In the genomic region with DNA sequence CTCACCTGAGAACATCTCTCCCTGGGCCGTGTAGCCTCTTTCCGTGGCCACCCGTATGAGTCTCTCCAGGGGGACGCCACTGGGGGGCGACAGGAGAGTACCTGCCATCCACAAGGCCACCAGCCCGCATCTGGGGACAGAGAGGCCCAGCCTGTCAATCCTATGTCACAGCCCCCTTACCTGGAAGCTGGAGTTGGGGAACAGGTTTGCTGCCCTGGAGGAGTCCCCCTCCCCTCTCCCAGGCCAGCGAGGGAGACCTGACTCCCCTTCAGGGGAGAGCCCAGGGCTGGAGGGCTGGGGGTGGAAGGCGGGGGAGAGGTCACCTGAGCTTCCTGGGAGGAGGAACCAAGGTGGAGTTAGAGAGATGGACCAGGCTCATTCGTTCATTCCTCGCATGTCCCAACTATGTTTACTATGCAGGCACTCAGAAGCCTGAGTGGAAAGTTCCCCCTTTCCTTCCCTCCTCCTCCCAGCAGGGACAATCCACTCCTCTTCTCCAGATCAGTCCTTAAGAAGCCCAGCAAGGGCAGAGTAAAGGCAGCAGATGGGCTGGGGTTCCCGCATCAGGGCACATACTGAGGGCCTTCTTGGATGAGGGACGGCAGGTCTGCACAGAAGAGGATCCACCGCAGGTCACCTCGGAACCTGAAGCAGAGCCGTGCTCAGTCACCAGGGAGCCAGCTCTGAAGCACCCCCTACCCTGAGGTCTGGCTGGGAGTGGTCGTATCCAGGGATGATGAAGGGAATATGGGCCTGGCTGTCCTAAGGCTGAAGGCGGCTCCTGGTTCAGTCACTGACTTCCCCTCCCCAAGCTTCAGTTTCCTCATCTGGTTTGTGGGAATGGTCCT, we compare ENCODE assay signal across 8 cellular contexts. TPM values are rescaled to one million over a fixed set of nuclear protein-coding genes. Genes with fewer than 3 reads are reported as not detected.
DNase-seq lines count a peak whose midpoint lies in the region; ATAC-seq, FAIRE-seq and TF ChIP-seq lines count a peak whose summit lies in the region.

No MANE protein-coding gene starts in this region.

- DNase-seq in GM12865 (ENCODE audit: low read depth) (peak; percentile 34), H1 (ENCODE audit: low read depth in 1 of 2, low spot score in 2 of 2) (no peak), osteocyte (ENCODE audit: extremely low spot score, unreplicated experiment) (no peak)
- DNase-seq in activated CD4-positive, CD25-positive, alpha-beta regulatory T cell treated with anti-CD3 and anti-CD28 coated beads, Interleukin-2, amount 50 U/mL, for 72 hours: no peak

- peak overlapping the region; percentile 32 for H3K4me3 Mint-ChIP-seq in osteocyte (ENCODE audit: unreplicated experiment)

- peaks cover 32% of the 10 kb centered on the region for H3K4me1 Mint-ChIP-seq in osteocyte (ENCODE audit: unreplicated experiment)

- H3K23me2 ChIP-seq in H1 (ENCODE audit: low read depth, low read length): peaks cover 3% of the 10 kb centered on the region

- H2AK5ac ChIP-seq in H1 (ENCODE audit: low read depth, low read length): no peak overlapping the region; the same call in none of the 2 replicates

- H3K4ac ChIP-seq in H1 (replicated peaks; ENCODE audit: insufficient read length, low read depth, low read length): no peak overlapping the region

- no peak overlapping the region for H2BK20ac ChIP-seq in H1 (ENCODE audit: low read length)

- H4K20me1 ChIP-seq in OCI-LY1 (ENCODE audit: insufficient read depth, low read length) (no peaks in the 10 kb centered on the region), H1 (replicated peaks in 1 of 2; ENCODE audit: control insufficient read depth in 1 of 2, insufficient read depth in 2 of 2, low read length in 2 of 2) (peaks cover 0 to 7% of the 10 kb centered on the region in 2 experiments)

- no peak overlapping the region for H3K56ac ChIP-seq in H1 (replicated peaks; ENCODE audit: insufficient read length, low read depth, low read length)

- POLR2A ChIA-PET in H1 (lab: Charles Lee; ENCODE audit: partially characterized antibody): interaction anchor here (0.8 to 12.4 kb wide), 24 partner anchors 9 to 81 kb away, joined by 3 to 120 read pairs (median 5); a partner anchor contains a TSS

- no peaks in the 10 kb centered on the region for H3K36me3 ChIP-seq in OCI-LY1 (ENCODE audit: insufficient read depth, low read length)
- H3K36me3 ChIP-seq in H1 (ENCODE audit: control insufficient read depth in 2 of 4, insufficient read depth in 4 of 4, low read length in 3 of 4): peaks cover 0 to 13% (median 1%) of the 10 kb centered on the region in 4 experiments; a peak in 3 of 8 replicates

- TF ChIP-seq CTCF in GM12865 (IDR thresholded peaks at IDR 0.05; ENCODE audit: insufficient read depth, low read depth, low read length, missing control alignments) (peak; percentile 17), OCI-LY1 (IDR thresholded peaks at IDR 0.05; ENCODE audit: low read length) (peak; percentile 59), H1 (IDR thresholded peaks at IDR 0.05; ENCODE audit: control extremely low read depth in 1 of 3, insufficient read depth in 1 of 3, low read depth in 1 of 3, low read length in 3 of 3) (peak; percentile 32 to 42 (median 33); a peak in 3 of 4 replicates), osteocyte (IDR thresholded peaks at IDR 0.05) (no peak)

- no peak overlapping the region for H3K23ac ChIP-seq in H1 (ENCODE audit: insufficient read length)

- no peak overlapping the region for H3K4me3 ChIP-seq in GM12865 (ENCODE audit: low read depth, low read length)
- no peak overlapping the region for H3K4me3 ChIP-seq in OCI-LY1 (ENCODE audit: low read depth, low read length, poor library complexity, severe bottlenecking)
- no peak overlapping the region for H3K4me3 ChIP-seq in H1 (ENCODE audit: extremely low read depth in 1 of 4, insufficient read depth in 2 of 4, low read depth in 3 of 4, low read length in 4 of 4)

- no peaks in the 10 kb centered on the region for H3K9me2 ChIP-seq in OCI-LY1 (ENCODE audit: low read depth, low read length)

- H3K27me3 Mint-ChIP-seq in osteocyte (ENCODE audit: unreplicated experiment): no peaks in the 10 kb centered on the region

- H2BK15ac ChIP-seq in H1 (ENCODE audit: low read length): 0 out of 2 replicates have a peak overlapping the region, but pooled peaks have one; percentile 77

- no peaks in the 10 kb centered on the region for H3K9me3 Mint-ChIP-seq in osteocyte (ENCODE audit: unreplicated experiment)

- H3K9me3 ChIP-seq in OCI-LY1 (ENCODE audit: low read length): no peaks in the 10 kb centered on the region
- no peaks in the 10 kb centered on the region for H3K9me3 ChIP-seq in H1 (ENCODE audit: insufficient read depth in 2 of 2, low read depth in 1 of 2, low read length in 1 of 2)

- no peak for TF ChIP-seq EP300 in H1 (IDR thresholded peaks at IDR 0.05; ENCODE audit: borderline replicate concordance in 1 of 2, low read depth in 2 of 2, low read length in 2 of 2)

- H3K79me2 ChIP-seq in OCI-LY1 (ENCODE audit: insufficient read depth, low read length) (no peaks in the 10 kb centered on the region), H1 (ENCODE audit: control insufficient read depth in 1 of 2, insufficient read depth in 2 of 2, low read length in 2 of 2) (peaks cover 0 to 17% of the 10 kb centered on the region in 2 experiments; a peak in 1 of 4 replicates)

- H3K27ac Mint-ChIP-seq in osteocyte (ENCODE audit: unreplicated experiment): peak overlapping the region; percentile 93

- no peaks in the 10 kb centered on the region for H3F3A ChIP-seq in OCI-LY1 (ENCODE audit: insufficient read depth, low read length)

- WGBS in H1 (ENCODE audit: extremely low coverage in 1 of 2, insufficient coverage in 1 of 2, insufficient read length in 1 of 2, insufficient replicate concordance in 2 of 2, low coverage in 1 of 2, low lambda C conversion rate in 2 of 2, missing lambda C conversion rate in 1 of 2), 2 experiments: 76% methylated on average over 16 of the region's 17 CpGs; no CpG with 5 or more reads in 1 of the 2 experiments

- H2BK120ac ChIP-seq in H1 (replicated peaks; ENCODE audit: low read depth, low read length): no peak overlapping the region

- no peak overlapping the region for H4K91ac ChIP-seq in H1 (replicated peaks; ENCODE audit: insufficient read length, low read length)

- peak overlapping the region; percentile 68 for H2BK12ac ChIP-seq in H1 (ENCODE audit: low read depth, low read length)

- no peaks in the 10 kb centered on the region for H3K27me3 ChIP-seq in OCI-LY1 (ENCODE audit: insufficient read depth, low read length)
- H3K27me3 ChIP-seq in H1 (replicated peaks in 1 of 4; ENCODE audit: control insufficient read depth in 3 of 4, extremely low read depth in 1 of 4, insufficient read depth in 3 of 4, low read length in 3 of 4): no peaks in the 10 kb centered on the region

- no peak for FAIRE-seq in H1 (lab: Jason Lieb, UNC)

- no peaks in the 10 kb centered on the region for H3K36me3 Mint-ChIP-seq in osteocyte (ENCODE audit: unreplicated experiment)

- TF ChIP-seq POLR2A in H1 (IDR thresholded peaks at IDR 0.05; ENCODE audit: control extremely low read depth in 1 of 2, low read depth in 2 of 2, low read length in 2 of 2): no peak

- no peak for ATAC-seq in HG02884 (IDR thresholded peaks at IDR 0.05; ENCODE audit: unreplicated experiment)
- no peak for ATAC-seq in HG03442 (IDR thresholded peaks at IDR 0.05; ENCODE audit: unreplicated experiment)
- no peak for ATAC-seq in HG02588 (IDR thresholded peaks at IDR 0.05; ENCODE audit: unreplicated experiment)

- H3K4me1 ChIP-seq in OCI-LY1 (ENCODE audit: insufficient read depth, low read length, severe bottlenecking): peaks cover 22% of the 10 kb centered on the region
- peaks cover 0 to 20% (median 5%) of the 10 kb centered on the region in 4 experiments; a peak in 4 of 7 replicates for H3K4me1 ChIP-seq in H1 (replicated peaks in 1 of 4; ENCODE audit: control insufficient read depth in 3 of 4, insufficient read depth in 4 of 4, low read length in 3 of 4)

- peak overlapping the region; percentile 23; the same call in 1 of the 2 replicates for H4K8ac ChIP-seq in H1 (ENCODE audit: extremely low read depth, insufficient read depth, low read length)

- TF ChIP-seq RAD21 in H1 (IDR thresholded peaks at IDR 0.05 in 1 of 2, conservative IDR thresholded peaks at IDR 0.05 in 1 of 2; ENCODE audit: low read depth in 2 of 2, low read length in 2 of 2): peak; percentile 17 to 45; a peak in 3 of 4 replicates

- CTCF ChIA-PET in H1 (lab: Charles Lee; ENCODE audit: partially characterized antibody): interaction anchor here (0.5 to 4.7 kb wide), 14 partner anchors 11 to 75 kb away, joined by 3 to 26 read pairs (median 4); a partner anchor contains a TSS

- no peak overlapping the region for H3K14ac ChIP-seq in H1 (ENCODE audit: insufficient read length)

- H3K4me2 ChIP-seq in OCI-LY1 (ENCODE audit: low read length) (no peak overlapping the region), H1 (ENCODE audit: insufficient read depth in 1 of 2, low read depth in 2 of 2, low read length in 2 of 2) (peak overlapping the region in 1 of 2 experiments; percentile 35; a peak in 2 of 4 replicates)

- H3K18ac ChIP-seq in H1 (ENCODE audit: extremely low read depth, low read length): peak overlapping the region; percentile 81

- H2BK5ac ChIP-seq in H1 (ENCODE audit: low read depth, low read length): peak overlapping the region; percentile 72

- no peak overlapping the region for H4K5ac ChIP-seq in H1 (ENCODE audit: insufficient read length, low read depth, low read length)

- H3K27ac ChIP-seq in OCI-LY1 (ENCODE audit: low read depth, low read length, poor library complexity, severe bottlenecking) (no peak overlapping the region), H1 (ENCODE audit: low read depth, low read length) (peak overlapping the region; percentile 15; the same call in 1 of the 2 replicates)

- no peaks in the 10 kb centered on the region; the same call in 1 of the 2 replicates for H3K79me1 ChIP-seq in H1 (ENCODE audit: low read depth, low read length)

- no peak overlapping the region for H2AFZ ChIP-seq in OCI-LY1 (ENCODE audit: low read length)
- H2AFZ ChIP-seq in H1 (ENCODE audit: low read length): no peak overlapping the region

- H3K9ac ChIP-seq in OCI-LY1 (ENCODE audit: low read length): no peak overlapping the region
- peak overlapping the region in 1 of 4 experiments; percentile 40; a peak in 1 of 7 replicates for H3K9ac ChIP-seq in H1 (replicated peaks in 1 of 4; ENCODE audit: extremely low read depth in 1 of 4, low read depth in 3 of 4, low read length in 3 of 4)

RNA-seq across cellular contexts. Expression of a gene that starts 5.5 kb away (rescaled TPM):
- total RNA-seq in H1 (2021; fragmentation: NEBNext Ultra II Directional; extraction: Animal tissue kit (Norgen Biotek cat#: 25700)): 24.8 and 26.5 TPM in 2 replicates
- 24.1 and 30.3 TPM in 2 replicates for polyA plus RNA-seq in H1 (2011; rRNA removed)
- polyA plus RNA-seq in H1 (2011; cell fraction: cytosol; rRNA removed): 15.6 TPM
- polyA plus RNA-seq in H1 (2011; cell fraction: nucleus; rRNA removed): 50.3 TPM
- polyA plus RNA-seq in H1 (2012, experiment 1 of 2): 25.7 to 38.2 TPM (median 32.4 TPM) in 4 replicates
- polyA plus RNA-seq in H1 (2012, experiment 2 of 2): 21.4 TPM
- polyA plus RNA-seq in H1 (2013, experiment 1 of 2): 16.8 TPM
- polyA plus RNA-seq in H1 (2013, experiment 2 of 2): 15.6 TPM
- 10.9 and 13.6 TPM in 2 replicates for polyA minus RNA-seq in H1 (2011; rRNA and poly(A)+ RNA removed)
- 18.9 TPM for polyA minus RNA-seq in H1 (2011; cell fraction: cytosol; rRNA and poly(A)+ RNA removed)
- 10.9 TPM for polyA minus RNA-seq in H1 (2011; cell fraction: nucleus; rRNA and poly(A)+ RNA removed)
- total RNA-seq in osteocyte: 14.6 and 17.0 TPM in 2 replicates

RNA-seq across cellular contexts. Expression of a gene that starts 6.2 kb away (rescaled TPM):
- total RNA-seq in H1 (2021; fragmentation: NEBNext Ultra II Directional; extraction: Animal tissue kit (Norgen Biotek cat#: 25700)): 201 and 220 TPM in 2 replicates
- 202 and 283 TPM in 2 replicates for polyA plus RNA-seq in H1 (2011; rRNA removed)
- polyA plus RNA-seq in H1 (2011; cell fraction: cytosol; rRNA removed): 244 TPM
- polyA plus RNA-seq in H1 (2011; cell fraction: nucleus; rRNA removed): 580 TPM
- 183 to 289 TPM (median 274 TPM) in 4 replicates for polyA plus RNA-seq in H1 (2012, experiment 1 of 2)
- polyA plus RNA-seq in H1 (2012, experiment 2 of 2): 187 TPM
- polyA plus RNA-seq in H1 (2013, experiment 1 of 2): 254 TPM
- 247 TPM for polyA plus RNA-seq in H1 (2013, experiment 2 of 2)
- 310 and 364 TPM in 2 replicates for polyA minus RNA-seq in H1 (2011; rRNA and poly(A)+ RNA removed)
- polyA minus RNA-seq in H1 (2011; cell fraction: cytosol; rRNA and poly(A)+ RNA removed): 247 TPM
- 135 TPM for polyA minus RNA-seq in H1 (2011; cell fraction: nucleus; rRNA and poly(A)+ RNA removed)
- total RNA-seq in osteocyte: 48.0 and 53.2 TPM in 2 replicates

RNA-seq across cellular contexts. Expression of a gene that starts 27.9 kb away (rescaled TPM):
- 8.9 and 9.5 TPM in 2 replicates for total RNA-seq in H1 (2021; fragmentation: NEBNext Ultra II Directional; extraction: Animal tissue kit (Norgen Biotek cat#: 25700))
- 5.2 and 7.8 TPM in 2 replicates for polyA plus RNA-seq in H1 (2011; rRNA removed)
- 7.0 TPM for polyA plus RNA-seq in H1 (2011; cell fraction: cytosol; rRNA removed)
- polyA plus RNA-seq in H1 (2011; cell fraction: nucleus; rRNA removed): 12.2 TPM
- 6.0 to 9.0 TPM (median 8.9 TPM) in 4 replicates for polyA plus RNA-seq in H1 (2012, experiment 1 of 2)
- 8.4 TPM for polyA plus RNA-seq in H1 (2012, experiment 2 of 2)
- 3.4 TPM for polyA plus RNA-seq in H1 (2013, experiment 1 of 2)
- 3.4 TPM for polyA plus RNA-seq in H1 (2013, experiment 2 of 2)
- polyA minus RNA-seq in H1 (2011; rRNA and poly(A)+ RNA removed): 8.5 and 11.8 TPM in 2 replicates
- 6.2 TPM for polyA minus RNA-seq in H1 (2011; cell fraction: cytosol; rRNA and poly(A)+ RNA removed)
- polyA minus RNA-seq in H1 (2011; cell fraction: nucleus; rRNA and poly(A)+ RNA removed): 7.3 TPM
- 10.9 and 12.0 TPM in 2 replicates for total RNA-seq in osteocyte

RNA-seq across cellular contexts. Expression of a gene that starts 28.1 kb away (rescaled TPM):
- 39.3 and 41.7 TPM in 2 replicates for total RNA-seq in H1 (2021; fragmentation: NEBNext Ultra II Directional; extraction: Animal tissue kit (Norgen Biotek cat#: 25700))
- polyA plus RNA-seq in H1 (2011; rRNA removed): 46.1 and 67.6 TPM in 2 replicates
- 51.7 TPM for polyA plus RNA-seq in H1 (2011; cell fraction: cytosol; rRNA removed)
- 116 TPM for polyA plus RNA-seq in H1 (2011; cell fraction: nucleus; rRNA removed)
- 20.5 to 45.8 TPM (median 40.6 TPM) in 4 replicates for polyA plus RNA-seq in H1 (2012, experiment 1 of 2)
- polyA plus RNA-seq in H1 (2012, experiment 2 of 2): 48.3 TPM
- 22.4 TPM for polyA plus RNA-seq in H1 (2013, experiment 1 of 2)
- 20.3 TPM for polyA plus RNA-seq in H1 (2013, experiment 2 of 2)
- polyA minus RNA-seq in H1 (2011; rRNA and poly(A)+ RNA removed): 25.9 and 28.6 TPM in 2 replicates
- 24.7 TPM for polyA minus RNA-seq in H1 (2011; cell fraction: cytosol; rRNA and poly(A)+ RNA removed)
- 35.4 TPM for polyA minus RNA-seq in H1 (2011; cell fraction: nucleus; rRNA and poly(A)+ RNA removed)
- total RNA-seq in osteocyte: 33.8 and 42.0 TPM in 2 replicates

RNA-seq across cellular contexts. Expression of a gene that starts 30.5 kb away (rescaled TPM):
- total RNA-seq in H1 (2021; fragmentation: NEBNext Ultra II Directional; extraction: Animal tissue kit (Norgen Biotek cat#: 25700)): not detected in 2 replicates
- polyA plus RNA-seq in H1 (2011; rRNA removed): not detected in 2 replicates
- not detected for polyA plus RNA-seq in H1 (2011; cell fraction: cytosol; rRNA removed)
- 1.3 TPM for polyA plus RNA-seq in H1 (2011; cell fraction: nucleus; rRNA removed)
- polyA plus RNA-seq in H1 (2012, experiment 1 of 2): 0.56 TPM in 1 of 4 replicates, not detected in the others
- not detected for polyA plus RNA-seq in H1 (2012, experiment 2 of 2)
- 0.26 TPM for polyA plus RNA-seq in H1 (2013, experiment 1 of 2)
- polyA plus RNA-seq in H1 (2013, experiment 2 of 2): 0.11 TPM
- polyA minus RNA-seq in H1 (2011; rRNA and poly(A)+ RNA removed): not detected in 2 replicates
- not detected for polyA minus RNA-seq in H1 (2011; cell fraction: cytosol; rRNA and poly(A)+ RNA removed)
- not detected for polyA minus RNA-seq in H1 (2011; cell fraction: nucleus; rRNA and poly(A)+ RNA removed)
- 2.0 TPM in 1 of 2 replicates, not detected in the other for total RNA-seq in osteocyte
